Comparison of ENCODE assay signal across 9 cellular contexts in genomic region chr9:136644343-136644592, GRCh38. TPM values are rescaled to one million over a fixed set of nuclear protein-coding genes. Genes with fewer than 3 reads are reported as not detected.
DNase-seq lines count a peak whose midpoint lies in the region; ATAC-seq and TF ChIP-seq lines count a peak whose summit lies in the region.
"Had no signal": no experiment of that assay in that cellular context is flagged by ENCODE, and none has a peak within 500 bp of the region (broad histone marks: within the 10 kb centered on the region; RNA-seq: fewer than 3 reads in every experiment).

No MANE protein-coding gene starts in this region.

- no peak overlapping the region for H3K4me2 ChIP-seq in trophoblast cell (ENCODE audit: low read length)

- 13% methylated on average over 3 of the region's 15 CpGs; no CpG with 5 or more reads in 1 of the 2 donors for WGBS in esophagus squamous epithelium, 2 donors
- 0 to 7% (median 3%) methylated on average over 11 to 15 of the region's 15 CpGs for WGBS in psoas muscle, 3 donors
- WGBS in trophoblast cell (ENCODE audit: extremely low coverage, insufficient coverage, insufficient read length), result no CpG with 5 or more reads among the region's 15 CpGs

- peak overlapping the region in 3 of 4 donors; percentile 23 to 61 (median 34) for H3K4me3 ChIP-seq in esophagus squamous epithelium
- peak overlapping the region; percentile 63 for H3K4me3 ChIP-seq in psoas muscle
- no peak overlapping the region for H3K4me3 ChIP-seq in trophoblast cell (ENCODE audit: low read depth, low read length)
- H3K4me3 ChIP-seq: SJSA1 had no signal

- no peaks in the 10 kb centered on the region for H3K36me3 ChIP-seq in esophagus squamous epithelium
- H3K36me3 ChIP-seq in psoas muscle (ENCODE audit: insufficient read depth in 1 of 2, low read depth in 1 of 2), result no peaks in the 10 kb centered on the region
- no peaks in the 10 kb centered on the region for H3K36me3 ChIP-seq in trophoblast cell (ENCODE audit: control insufficient read depth in 1 of 2, insufficient read depth in 2 of 2, low read length in 2 of 2)
- H3K36me3 ChIP-seq: SJSA1 had no signal

- no peaks in the 10 kb centered on the region for H3K79me1 ChIP-seq in trophoblast cell (ENCODE audit: low read length)

- H3K4ac ChIP-seq in trophoblast cell (ENCODE audit: low read depth, low read length), result no peak overlapping the region

- TF ChIP-seq CTCF in esophagus squamous epithelium (IDR thresholded peaks at IDR 0.05) (no peak), psoas muscle (IDR thresholded peaks at IDR 0.05) (no peak)

- H3K9me3 ChIP-seq in esophagus squamous epithelium (no peaks in the 10 kb centered on the region), psoas muscle (no peaks in the 10 kb centered on the region), trophoblast cell (ENCODE audit: insufficient read depth, low read depth, low read length) (no peaks in the 10 kb centered on the region)
- H3K9me3 ChIP-seq: SJSA1 had no signal

- H2AK5ac ChIP-seq in trophoblast cell (ENCODE audit: low read length), result no peak overlapping the region

- peak; percentile 88 for DNase-seq in Daoy (ENCODE audit: low read depth)
- DNase-seq in NCI-H1105 (lab: John Stamatoyannopoulos, UW), result peak; percentile 11
- peak; percentile 40 for DNase-seq in esophagus squamous epithelium (lab: John Stamatoyannopoulos, UW)
- peak in 1 of 2 donors; percentile 88 for DNase-seq in psoas muscle
- no peak for DNase-seq in SHP77 (lab: John Stamatoyannopoulos, UW)
- DNase-seq in UCSD-AML1 (lab: John Stamatoyannopoulos, UW; ENCODE audit: unreplicated experiment), result no peak
- no peak for DNase-seq in trophoblast cell
- no peak for DNase-seq in activated T-cell treated with anti-CD3 and anti-CD28 coated beads, Interleukin-2, amount 50 U/mL, for 48 hours

- peaks cover 0 to 66% (median 0%) of the 10 kb centered on the region in 4 donors for H3K27me3 ChIP-seq in esophagus squamous epithelium
- H3K27me3 ChIP-seq in psoas muscle (ENCODE audit: insufficient read depth in 3 of 3, low read length in 2 of 3), result peaks cover 0 to 14% (median 0%) of the 10 kb centered on the region in 3 donors
- no peaks in the 10 kb centered on the region for H3K27me3 ChIP-seq in trophoblast cell (ENCODE audit: insufficient read depth, low read length)

- H2AFZ ChIP-seq in trophoblast cell (ENCODE audit: insufficient read depth, low read length, poor library complexity), result no peak overlapping the region

- peaks cover 14 to 47% (median 18%) of the 10 kb centered on the region in 3 donors for H3K4me1 ChIP-seq in esophagus squamous epithelium
- H3K4me1 ChIP-seq in psoas muscle, result peaks cover 10% of the 10 kb centered on the region
- peaks cover 4 to 12% of the 10 kb centered on the region in 2 experiments for H3K4me1 ChIP-seq in trophoblast cell (ENCODE audit: control insufficient read depth in 1 of 2, insufficient read depth in 2 of 2, low read length in 2 of 2)

- no peak overlapping the region for H3K23ac ChIP-seq in trophoblast cell (ENCODE audit: low read length)

- H3K18ac ChIP-seq in trophoblast cell (ENCODE audit: low read length), result no peak overlapping the region

- no peak overlapping the region for H4K8ac ChIP-seq in trophoblast cell (ENCODE audit: low read depth, low read length)

- intact Hi-C loops in esophagus squamous epithelium (cut with DNase I) (no loop called here), psoas muscle (cut with DNase I) (no loop called here)

- H2BK5ac ChIP-seq in trophoblast cell (ENCODE audit: low read depth, low read length, poor library complexity), result no peak overlapping the region

- no peak overlapping the region for H2BK12ac ChIP-seq in trophoblast cell (ENCODE audit: low read length)

- no peak overlapping the region for H4K12ac ChIP-seq in trophoblast cell (ENCODE audit: low read depth, low read length)

- H4K91ac ChIP-seq in trophoblast cell (ENCODE audit: low read depth, low read length), result no peak overlapping the region

- no peaks in the 10 kb centered on the region for H3K79me2 ChIP-seq in trophoblast cell (ENCODE audit: control insufficient read depth, insufficient read depth, low read length, poor library complexity)

- peak in 1 of 4 donors; percentile 10 for ATAC-seq in psoas muscle

- H3K14ac ChIP-seq in trophoblast cell (ENCODE audit: low read length), result no peak overlapping the region

- no peak overlapping the region for H3K9ac ChIP-seq in trophoblast cell (ENCODE audit: low read length)

- H3K27ac ChIP-seq in esophagus squamous epithelium (peak overlapping the region in 3 of 4 donors; percentile 22 to 85 (median 83)), psoas muscle (peak overlapping the region; percentile 77), trophoblast cell (ENCODE audit: low read depth, low read length) (no peak overlapping the region)
- H3K27ac ChIP-seq: SJSA1 had no signal

- H2BK120ac ChIP-seq in trophoblast cell (ENCODE audit: insufficient read depth, low read length, poor library complexity), result no peak overlapping the region

- TF ChIP-seq POLR2A in esophagus squamous epithelium (IDR thresholded peaks at IDR 0.05), result no peak

RNA-seq across cellular contexts. Expression of gene EGFL7, which starts 18.4 kb away (rescaled TPM):
- total RNA-seq in Daoy (2014; rRNA removed; shearing (Covaris generic)), result 53.7 and 56.2 TPM in 2 replicates
- total RNA-seq in esophagus squamous epithelium (10 to 100 TPM in 2 of 4 donors, 1 to 10 TPM in 2; 5.2 to 41.2 (median 21.2) TPM), psoas muscle (10 to 100 TPM; 47.0 to 55.3 (median 48.8) TPM)
- 10 to 100 TPM; 34.7 to 73.4 (median 48.4) TPM for polyA plus RNA-seq in psoas muscle
- 29.6 and 29.9 TPM in 2 replicates for polyA plus RNA-seq in trophoblast cell (2013)

RNA-seq across cellular contexts. Expression of gene AGPAT2, which starts 43.0 kb away (rescaled TPM):
- 46.5 and 51.3 TPM in 2 replicates for total RNA-seq in Daoy (2014; rRNA removed; shearing (Covaris generic))
- total RNA-seq in esophagus squamous epithelium, result 10 to 100 TPM; 66.2 to 80.6 (median 75.8) TPM
- 10 to 100 TPM; 15.5 to 46.3 (median 31.5) TPM for total RNA-seq in psoas muscle
- 10 to 100 TPM; 25.9 to 66.5 (median 46.8) TPM for polyA plus RNA-seq in psoas muscle
- polyA plus RNA-seq in trophoblast cell (2013), result 16.6 and 17.1 TPM in 2 replicates

Comparison
In these comparisons a context has a peak if more than half of its experiments do, and no peak if none do; other contexts are left out.
1. DNase-seq: peak in Daoy (single experiment), NCI-H1105 (single experiment) and esophagus squamous epithelium (single experiment); none in SHP77 (0 of 2), UCSD-AML1 (single experiment), trophoblast cell (0 of 2) and activated T-cell treated with anti-CD3 and anti-CD28 coated beads, Interleukin-2, amount 50 U/mL, for 48 hours (0 of 2).